In the genomic region with DNA sequence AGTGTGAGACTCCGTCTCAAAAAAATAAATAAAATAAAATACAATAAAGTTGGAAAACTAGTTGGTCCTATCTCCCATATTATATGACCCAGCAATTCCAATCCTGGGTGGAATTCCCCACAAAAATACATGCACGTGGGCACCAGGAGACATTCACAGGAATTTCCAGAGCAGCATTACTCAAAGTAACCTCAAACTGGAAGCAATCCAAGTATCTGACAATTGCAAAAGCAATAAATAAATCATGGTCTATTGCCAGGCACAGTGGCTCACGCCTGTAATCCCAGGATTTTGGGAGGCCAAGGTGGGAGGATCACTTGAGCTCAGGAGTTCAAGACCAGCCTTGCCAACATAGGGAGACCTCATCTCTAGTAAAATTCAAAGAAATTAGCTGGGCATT, we compare ENCODE assay signal across 1 cellular context.
TF ChIP-seq lines count a peak whose summit lies in the region.

No MANE protein-coding gene starts in this region.

TF ChIP-seq in HepG2, 621 proteins besides CTCF, POLR2A, EP300 and RAD21 (continued from another document):
- TF ChIP-seq FLYWCH1 (CRISPR knock-in tag; IDR thresholded peaks at IDR 0.05): no peak
- TF ChIP-seq ZNF333 (CRISPR knock-in tag; IDR thresholded peaks at IDR 0.05; ENCODE audit: borderline replicate concordance): no peak
- no peak for TF ChIP-seq ZNF615 (CRISPR knock-in tag; IDR thresholded peaks at IDR 0.05; ENCODE audit: borderline replicate concordance)
- TF ChIP-seq XRCC5 (optimal IDR thresholded peaks at IDR 0.05; ENCODE audit: low read length): no peak
- TF ChIP-seq DNMT3B (CRISPR knock-in tag; conservative IDR thresholded peaks at IDR 0.05): no peak
- no peak for TF ChIP-seq SMYD3 (CRISPR knock-in tag; IDR thresholded peaks at IDR 0.05)
- no peak for TF ChIP-seq ZNF850 (CRISPR knock-in tag; conservative IDR thresholded peaks at IDR 0.05)
- no peak for TF ChIP-seq HNF4G (IDR thresholded peaks at IDR 0.05; ENCODE audit: borderline replicate concordance, low read depth, low read length)
- no peak for TF ChIP-seq HNF4G (CRISPR knock-in tag; IDR thresholded peaks at IDR 0.05; ENCODE audit: borderline replicate concordance, low read depth)
- TF ChIP-seq, protein P1, sequence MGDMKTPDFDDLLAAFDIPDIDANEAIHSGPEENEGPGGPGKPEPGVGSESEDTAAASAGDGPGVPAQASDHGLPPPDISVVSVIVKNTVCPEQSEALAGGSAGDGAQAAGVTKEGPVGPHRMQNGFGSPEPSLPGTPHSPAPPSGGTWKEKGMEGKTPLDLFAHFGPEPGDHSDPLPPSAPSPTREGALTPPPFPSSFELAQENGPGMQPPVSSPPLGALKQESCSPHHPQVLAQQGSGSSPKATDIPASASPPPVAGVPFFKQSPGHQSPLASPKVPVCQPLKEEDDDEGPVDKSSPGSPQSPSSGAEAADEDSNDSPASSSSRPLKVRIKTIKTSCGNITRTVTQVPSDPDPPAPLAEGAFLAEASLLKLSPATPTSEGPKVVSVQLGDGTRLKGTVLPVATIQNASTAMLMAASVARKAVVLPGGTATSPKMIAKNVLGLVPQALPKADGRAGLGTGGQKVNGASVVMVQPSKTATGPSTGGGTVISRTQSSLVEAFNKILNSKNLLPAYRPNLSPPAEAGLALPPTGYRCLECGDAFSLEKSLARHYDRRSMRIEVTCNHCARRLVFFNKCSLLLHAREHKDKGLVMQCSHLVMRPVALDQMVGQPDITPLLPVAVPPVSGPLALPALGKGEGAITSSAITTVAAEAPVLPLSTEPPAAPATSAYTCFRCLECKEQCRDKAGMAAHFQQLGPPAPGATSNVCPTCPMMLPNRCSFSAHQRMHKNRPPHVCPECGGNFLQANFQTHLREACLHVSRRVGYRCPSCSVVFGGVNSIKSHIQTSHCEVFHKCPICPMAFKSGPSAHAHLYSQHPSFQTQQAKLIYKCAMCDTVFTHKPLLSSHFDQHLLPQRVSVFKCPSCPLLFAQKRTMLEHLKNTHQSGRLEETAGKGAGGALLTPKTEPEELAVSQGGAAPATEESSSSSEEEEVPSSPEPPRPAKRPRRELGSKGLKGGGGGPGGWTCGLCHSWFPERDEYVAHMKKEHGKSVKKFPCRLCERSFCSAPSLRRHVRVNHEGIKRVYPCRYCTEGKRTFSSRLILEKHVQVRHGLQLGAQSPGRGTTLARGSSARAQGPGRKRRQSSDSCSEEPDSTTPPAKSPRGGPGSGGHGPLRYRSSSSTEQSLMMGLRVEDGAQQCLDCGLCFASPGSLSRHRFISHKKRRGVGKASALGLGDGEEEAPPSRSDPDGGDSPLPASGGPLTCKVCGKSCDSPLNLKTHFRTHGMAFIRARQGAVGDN (CRISPR knock-in tag; IDR thresholded peaks at IDR 0.05): no peak
